In genomic region chrX:138938003-138938402, GRCh38 we compare ENCODE assay signal across 37 cellular contexts.
DNase-seq lines count a peak whose midpoint lies in the region; ATAC-seq, FAIRE-seq and TF ChIP-seq lines count a peak whose summit lies in the region.
"Had no signal": no experiment of that assay in that cellular context is flagged by ENCODE, and none has a peak within 500 bp of the region (broad histone marks: within the 10 kb centered on the region; RNA-seq: fewer than 3 reads in every experiment).

No MANE protein-coding gene starts in this region.

- BruUV-seq in K562 (replicated peaks; lab: Mats Ljungman, UMichigan), result no TSS peak

- TF ChIP-seq RAD21 in K562 (CRISPR knock-in tag; conservative IDR thresholded peaks at IDR 0.05 in 1 of 2, IDR thresholded peaks at IDR 0.05 in 1 of 2), result no peak

- no peaks in the 10 kb centered on the region for H3K27me3 Mint-ChIP-seq in stimulated activated naive CD8-positive, alpha-beta T cell treated with anti-CD3 and anti-CD28 coated beads, Interleukin-15, amount 100 ng/mL, for 72 hours
- H3K27me3 Mint-ChIP-seq: B cell; CD4-positive, alpha-beta memory T cell; CD4-positive, alpha-beta T cell; CD4-positive, CD25-positive, alpha-beta regulatory T cell had no signal

- TF ChIP-seq CTCF in left ventricle myocardium inferior (IDR thresholded peaks at IDR 0.05; ENCODE audit: borderline replicate concordance) (no peak), K562 (IDR thresholded peaks at IDR 0.05 in 2 of 3, conservative IDR thresholded peaks at IDR 0.05 in 1 of 3; ENCODE audit: insufficient read depth in 2 of 3, low read depth in 1 of 3, low read length in 3 of 3) (no peak), osteoblast (IDR thresholded peaks at IDR 0.05; ENCODE audit: extremely low read depth, low read depth, low read length) (no peak)

- H4K20me1 ChIP-seq in K562 (replicated peaks; ENCODE audit: control insufficient read depth, insufficient read depth, low read length) (peaks cover 5% of the 10 kb centered on the region; the same call in 1 of the 2 replicates), osteoblast (ENCODE audit: insufficient read depth, low read length) (no peaks in the 10 kb centered on the region)
- H4K20me1 ChIP-seq: BLaER1; BLaER1 treated with 17β-estradiol and CSF1 and Interleukin-3, amounts not matched to agents 10 nM and 100 nM had no signal

- no peak for DNase-seq in Right ventricle myocardium superior
- no peak for DNase-seq in left ventricle myocardium inferior
- DNase-seq in left ventricle myocardium superior, result no peak
- no peak for DNase-seq in cardiac septum (ENCODE audit: low spot score)
- no peak for DNase-seq in K562 (ENCODE audit: extremely low read depth in 1 of 4, low spot score in 3 of 4)
- peak; percentile 65 for DNase-seq in osteoblast (ENCODE audit: insufficient read length, low spot score, missing footprints)
- no peak for DNase-seq in stimulated activated naive CD8-positive, alpha-beta T cell treated with anti-CD3 and anti-CD28 coated beads, Interleukin-15, amount 100 ng/mL, for 72 hours
- DNase-seq: 8988T; ACHN; AML-193; BE2C; C1 segment of cervical spinal cord; Caco-2; Calu3; CD4-positive, alpha-beta memory T cell; CD4-positive, alpha-beta T cell; CD4-positive, CD25-positive, alpha-beta regulatory T cell; CD8-positive, alpha-beta memory T cell; CD8-positive, alpha-beta T cell; COR-L47; DMS 273 treated with DMSO at 0.1 percent for 48 hours; DMS153; DMS53; DMS79; DMS79 treated with DMSO at 0.1 percent for 48 hours; DND-41; EL had no signal

- intact Hi-C loops in Right ventricle myocardium superior (cut with DNase I), result no loop called here
- intact Hi-C loops in left ventricle myocardium inferior (cut with micrococcal nuclease), result no loop called here
- intact Hi-C loops in left ventricle myocardium superior (cut with micrococcal nuclease), result no loop called here
- intact Hi-C loops in cardiac septum (cut with DNase I), result no loop called here
- intact Hi-C loops in K562 (cut with micrococcal nuclease), result no loop called here

- 0% methylated on average over 1 of the region's 1 CpG for WGBS in K562 (ENCODE audit: insufficient coverage, low coverage, missing lambda C conversion rate)

- H3K27ac Mint-ChIP-seq in stimulated activated naive CD8-positive, alpha-beta T cell treated with anti-CD3 and anti-CD28 coated beads, Interleukin-15, amount 100 ng/mL, for 72 hours, result no peak overlapping the region
- H3K27ac Mint-ChIP-seq: B cell; CD4-positive, alpha-beta T cell; CD8-positive, alpha-beta memory T cell; CD8-positive, alpha-beta T cell had no signal

- H3K36me3 ChIP-seq in left ventricle myocardium inferior, result no peaks in the 10 kb centered on the region
- peaks cover 10% of the 10 kb centered on the region; the same call in 2 of the 3 replicates for H3K36me3 ChIP-seq in K562 (ENCODE audit: control insufficient read depth, insufficient read depth, low read length)
- no peaks in the 10 kb centered on the region for H3K36me3 ChIP-seq in osteoblast (ENCODE audit: insufficient read depth, low read length)
- H3K36me3 ChIP-seq: BE2C; BLaER1; BLaER1 treated with 17β-estradiol and CSF1 and Interleukin-3, amounts not matched to agents 10 nM and 100 nM had no signal

- in situ Hi-C loops in K562 (cut with MboI), result no loop called here

- H3K9me3 Mint-ChIP-seq in stimulated activated naive CD8-positive, alpha-beta T cell treated with anti-CD3 and anti-CD28 coated beads, Interleukin-15, amount 100 ng/mL, for 72 hours, result no peaks in the 10 kb centered on the region
- H3K9me3 Mint-ChIP-seq: CD14-positive monocyte; CD4-positive, alpha-beta T cell; CD8-positive, alpha-beta memory T cell; CD8-positive, alpha-beta T cell had no signal

- no peaks in the 10 kb centered on the region for H3K9me1 ChIP-seq in K562 (ENCODE audit: control insufficient read depth, insufficient read depth, low read length)

- H3K4me1 ChIP-seq in left ventricle myocardium inferior (no peaks in the 10 kb centered on the region), K562 (replicated peaks in 1 of 2; ENCODE audit: control insufficient read depth in 2 of 2, insufficient read depth in 2 of 2, low read length in 2 of 2) (peaks cover 0 to 2% of the 10 kb centered on the region in 2 experiments; a peak in 1 of 5 replicates), osteoblast (ENCODE audit: insufficient read depth, low read length) (no peaks in the 10 kb centered on the region)
- H3K4me1 ChIP-seq: A549; BE2C; BLaER1; BLaER1 treated with 17β-estradiol and CSF1 and Interleukin-3, amounts not matched to agents 10 nM and 100 nM; Caco-2 had no signal

- H2AFZ ChIP-seq in K562 (ENCODE audit: low read depth, low read length), result no peak overlapping the region
- no peak overlapping the region for H2AFZ ChIP-seq in osteoblast (ENCODE audit: low read length)

- TF ChIP-seq POLR2A in K562 (conservative IDR thresholded peaks at IDR 0.05), result no peak

- no peak overlapping the region for H3K4me3 ChIP-seq in left ventricle myocardium inferior
- no peak overlapping the region for H3K4me3 ChIP-seq in K562
- H3K4me3 ChIP-seq in osteoblast (ENCODE audit: insufficient read depth, low read length), result no peak overlapping the region
- H3K4me3 ChIP-seq: A549; BLaER1; BLaER1 treated with 17β-estradiol and CSF1 and Interleukin-3, amounts not matched to agents 10 nM and 100 nM had no signal

- H3K4me1 Mint-ChIP-seq in stimulated activated naive CD8-positive, alpha-beta T cell treated with anti-CD3 and anti-CD28 coated beads, Interleukin-15, amount 100 ng/mL, for 72 hours, result no peaks in the 10 kb centered on the region
- H3K4me1 Mint-ChIP-seq: B cell; CD14-positive monocyte; CD4-positive, alpha-beta memory T cell; CD4-positive, CD25-positive, alpha-beta regulatory T cell; CD8-positive, alpha-beta memory T cell had no signal

- no peak for FAIRE-seq in K562 (lab: Jason Lieb, UNC)
- FAIRE-seq: A204.1, D721Med had no signal

- H3K4me3 Mint-ChIP-seq in stimulated activated naive CD8-positive, alpha-beta T cell treated with anti-CD3 and anti-CD28 coated beads, Interleukin-15, amount 100 ng/mL, for 72 hours, result no peak overlapping the region
- H3K4me3 Mint-ChIP-seq: B cell; CD14-positive monocyte; CD4-positive, alpha-beta memory T cell; CD4-positive, alpha-beta T cell; CD4-positive, CD25-positive, alpha-beta regulatory T cell; CD8-positive, alpha-beta memory T cell; CD8-positive, alpha-beta T cell had no signal

- H3K27me3 ChIP-seq in left ventricle myocardium inferior (ENCODE audit: low read depth) (no peaks in the 10 kb centered on the region), K562 (ENCODE audit: control insufficient read depth in 2 of 2, insufficient read depth in 2 of 2, low read length in 2 of 2) (no peaks in the 10 kb centered on the region), osteoblast (ENCODE audit: insufficient read depth, low read length) (no peaks in the 10 kb centered on the region)
- H3K27me3 ChIP-seq: BE2C had no signal

- H3K4me2 ChIP-seq in K562 (ENCODE audit: insufficient read depth, low read length), result no peak overlapping the region
- H3K4me2 ChIP-seq in osteoblast (ENCODE audit: insufficient read depth, low read length), result no peak overlapping the region
- H3K4me2 ChIP-seq: A549; BLaER1; BLaER1 treated with 17β-estradiol and CSF1 and Interleukin-3, amounts not matched to agents 10 nM and 100 nM had no signal

- H3K9ac ChIP-seq in K562 (ENCODE audit: insufficient read depth in 1 of 2, low read depth in 2 of 2, low read length in 2 of 2), result no peak overlapping the region
- H3K9ac ChIP-seq: BLaER1; BLaER1 treated with 17β-estradiol and CSF1 and Interleukin-3, amounts not matched to agents 10 nM and 100 nM had no signal

- ATAC-seq in Right ventricle myocardium superior (ENCODE audit: poor library complexity), result peak; percentile 56
- peak; percentile 72 for ATAC-seq in left ventricle myocardium superior
- peak; percentile 62 for ATAC-seq in K562
- ATAC-seq in HG03039 (IDR thresholded peaks at IDR 0.05; ENCODE audit: unreplicated experiment), result no peak
- ATAC-seq in stimulated activated naive CD8-positive, alpha-beta T cell treated with anti-CD3 and anti-CD28 coated beads, Interleukin-15, amount 100 ng/mL, for 72 hours, result no peak
- ATAC-seq: A549; CD8-positive, alpha-beta T cell had no signal

- H3K27ac ChIP-seq in left ventricle myocardium inferior (replicated peaks), result no peak overlapping the region
- no peak overlapping the region for H3K27ac ChIP-seq in K562 (ENCODE audit: extremely low read depth, low read depth, low read length)
- H3K27ac ChIP-seq in osteoblast (ENCODE audit: low read depth, low read length), result no peak overlapping the region
- H3K27ac ChIP-seq: 22Rv1; A549; BLaER1; BLaER1 treated with 17β-estradiol and CSF1 and Interleukin-3, amounts not matched to agents 10 nM and 100 nM; C4-2B had no signal

- no peak for TF ChIP-seq EP300 in K562 (IDR thresholded peaks at IDR 0.05; ENCODE audit: low read length)

- CTCF ChIA-PET in K562 (lab: Yijun Ruan, JAX; ENCODE audit: low intra/inter-chr PET ratio), result no interaction called here

- POLR2A ChIA-PET in K562 (lab: Yijun Ruan, JAX), result no interaction called here

- H3K9me3 ChIP-seq in left ventricle myocardium inferior (replicated peaks), result no peaks in the 10 kb centered on the region
- H3K9me3 ChIP-seq in K562 (replicated peaks; ENCODE audit: control insufficient read depth, insufficient read depth, low read depth, low read length), result no peaks in the 10 kb centered on the region
- H3K9me3 ChIP-seq in osteoblast (ENCODE audit: low read depth, low read length), result no peaks in the 10 kb centered on the region
- H3K9me3 ChIP-seq: A549; BE2C; BLaER1; BLaER1 treated with 17β-estradiol and CSF1 and Interleukin-3, amounts not matched to agents 10 nM and 100 nM; Caco-2 had no signal

- H3K79me2 ChIP-seq in K562 (ENCODE audit: control insufficient read depth, insufficient read depth, low read length) (peaks cover 47% of the 10 kb centered on the region), osteoblast (ENCODE audit: insufficient read depth, low read length) (no peaks in the 10 kb centered on the region)

TF ChIP-seq in K562, 482 proteins besides CTCF, POLR2A, EP300 and RAD21 (continues in another document):
- TF ChIP-seq RFX1 (IDR thresholded peaks at IDR 0.05) (peak; percentile 31), MLLT1 (IDR thresholded peaks at IDR 0.05) (no peak)

Comparison
In these comparisons a context has a peak if more than half of its experiments do, and no peak if none do; other contexts are left out.
1. ATAC-seq: peak in Right ventricle myocardium superior (single experiment), left ventricle myocardium superior (single experiment) and K562 (single experiment); none in HG03039 (single experiment) and stimulated activated naive CD8-positive, alpha-beta T cell treated with anti-CD3 and anti-CD28 coated beads, Interleukin-15, amount 100 ng/mL, for 72 hours (single experiment).